26 cellular contexts compared by ENCODE assay signal in the genomic region with DNA sequence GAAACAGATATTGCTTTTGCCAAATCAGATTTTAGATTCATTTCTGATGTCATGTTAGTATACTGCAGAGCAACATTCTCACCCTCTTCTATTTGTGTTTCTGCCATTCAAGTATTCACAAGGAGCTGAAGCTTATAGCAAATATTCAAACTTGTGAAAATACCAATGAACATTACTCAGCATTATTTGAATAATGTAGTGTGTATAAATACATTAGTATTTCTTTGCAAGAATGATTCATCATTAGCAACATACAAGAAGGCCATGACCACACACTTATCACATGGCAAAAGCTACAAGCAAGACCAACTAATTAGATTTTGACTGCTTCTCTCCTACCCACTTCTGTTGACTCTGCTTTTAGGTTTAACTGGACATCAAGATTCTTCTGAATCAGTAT.
"Had no signal": no experiment of that assay in that cellular context is flagged by ENCODE, and none has a peak within 500 bp of the region (broad histone marks: within the 10 kb centered on the region; RNA-seq: fewer than 3 reads in every experiment).

No MANE protein-coding gene starts in this region.

- H3K9me3 ChIP-seq: adrenal gland, ascending aorta, gastrocnemius medialis, heart left ventricle, ovary, psoas muscle, thyroid gland had no signal

- H3K36me3 ChIP-seq: adrenal gland, ascending aorta, cardiac muscle cell, gastrocnemius medialis, heart left ventricle, ovary, thyroid gland had no signal

- H3K27me3 ChIP-seq: adrenal gland, ascending aorta, cardiac muscle cell, gastrocnemius medialis, heart left ventricle, ovary, thyroid gland had no signal

- ATAC-seq: activated CD4-positive, alpha-beta T cell treated with anti-CD3 and anti-CD28 coated beads for 36 hours; activated T-cell treated with anti-CD3 and anti-CD28 coated beads, Interleukin-2, amount 50 U/mL, for 4 hours; gastrocnemius medialis; heart left ventricle; natural killer cell; psoas muscle; right cardiac atrium; T-helper 17 cell had no signal

- H3K4me1 ChIP-seq: adrenal gland, ascending aorta, gastrocnemius medialis, heart left ventricle, psoas muscle, thyroid gland had no signal

- DNase-seq: activated B cell treated with CpG ODN at 0.5 μM for 24 hours; activated CD4-positive, alpha-beta T cell treated with anti-CD3 and anti-CD28 coated beads for 36 hours; activated CD4-positive, alpha-beta T cell treated with anti-CD3 and anti-CD28 coated beads, Interleukin-2, amount 50 U/mL, for 48 hours; activated CD8-positive, alpha-beta memory T cell treated with anti-CD3 and anti-CD28 coated beads, Interleukin-2, amount 50 U/mL, for 48 hours; activated naive CD4-positive, alpha-beta T cell; activated T-cell treated with anti-CD3 and anti-CD28 coated beads, Interleukin-2, amount 50 U/mL, for 4 hours; adrenal gland; cortex of kidney; endodermal cell; erythroblast; gastrocnemius medialis; heart left ventricle; islet precursor cell; natural killer cell; ovary; psoas muscle; right cardiac atrium; stimulated activated CD4-positive, alpha-beta T cell treated with anti-CD3 and anti-CD28 coated beads, Interleukin-1b, Interleukin-23, amount 100 ng/mL, for 48 hours; substantia nigra; SW 1271; T-helper 17 cell; thyroid gland had no signal

- H3K4me3 ChIP-seq: adrenal gland, ascending aorta, cardiac muscle cell, gastrocnemius medialis, heart left ventricle, lung, ovary, psoas muscle, skin epidermis, thyroid gland had no signal

- H3K27ac ChIP-seq: adrenal gland, ascending aorta, cardiac muscle cell, gastrocnemius medialis, heart left ventricle, ovary, psoas muscle, skin epidermis, thyroid gland had no signal
